Comparison of ENCODE assay signal across 24 cellular contexts in the genomic region with DNA sequence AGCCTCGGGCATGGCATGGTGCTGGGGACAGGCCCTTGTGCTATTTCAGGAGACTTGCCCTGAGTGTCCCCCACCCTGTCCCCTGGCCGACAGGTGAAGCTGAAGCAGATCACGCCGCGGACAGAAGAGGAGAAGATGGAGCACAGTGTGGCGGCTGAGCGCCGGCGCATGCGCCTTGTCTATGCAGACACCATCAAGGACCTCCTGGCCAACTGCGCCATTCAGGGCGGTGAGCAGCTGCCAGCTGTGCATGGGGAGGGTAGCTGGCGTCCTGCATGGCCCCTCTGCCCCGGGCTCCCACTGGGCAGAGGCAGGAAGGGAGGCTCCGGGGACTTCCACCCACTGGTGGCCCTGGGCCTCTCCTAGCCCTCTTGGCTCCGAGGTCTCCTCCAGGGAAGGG. TPM values are rescaled to one million over a fixed set of nuclear protein-coding genes. Genes with fewer than 3 reads are reported as not detected.
"Had no signal": no experiment of that assay in that cellular context is flagged by ENCODE, and none has a peak within 500 bp of the region (broad histone marks: within the 10 kb centered on the region; RNA-seq: fewer than 3 reads in every experiment).

No MANE protein-coding gene starts in this region.

- DNase-seq: IMR-90, Kasumi-1, MM.1S, NCI-H1092 treated with DMSO at 0.1 percent for 48 hours, NCI-H1436, NCI-H187, NCI-H2029, NCI-H2081 treated with DMSO at 0.1 percent for 48 hours, NCI-H2171, NCI-H226, NCI-H446, NCI-H510A, NCI-H524 treated with DMSO at 0.1 percent for 48 hours, NCI-H69, NCI-H774, RPMI8226, SHP77 treated with DMSO at 0.1 percent for 48 hours, SJCRH30, SW 1271 had no signal

- H3K27ac ChIP-seq: KMS-11, SJCRH30 had no signal

- H3K36me3 ChIP-seq: SJCRH30 had no signal

- H3K4me2 ChIP-seq: KMS-11 had no signal

- H3K27me3 ChIP-seq: SJCRH30 had no signal

- H3K9ac ChIP-seq: KMS-11 had no signal

- H3K9me3 ChIP-seq: SJCRH30 had no signal

- H3K4me3 ChIP-seq: SJCRH30 had no signal

- FAIRE-seq: HepG2, RCC 7860 had no signal

- ATAC-seq: HepG2 had no signal

- H3K4me1 ChIP-seq: SJCRH30 had no signal

RNA-seq across cellular contexts. Expression of a gene that starts 28.9 kb away (rescaled TPM):
- total RNA-seq: HT1080, IMR-90, M059J, SJCRH30 had no signal
- polyA plus RNA-seq: IMR-90 had no signal

RNA-seq across cellular contexts. Expression of a gene that starts 47.1 kb away (rescaled TPM):
- total RNA-seq: HT1080, IMR-90, M059J, SJCRH30 had no signal
- polyA plus RNA-seq: IMR-90 had no signal
